15 cellular contexts compared by ENCODE assay signal in genomic region chr1:27351541-27352107, GRCh38. TPM values are rescaled to one million over a fixed set of nuclear protein-coding genes. Genes with fewer than 3 reads are reported as not detected.
A peak's percentile ranks its signal among the peaks of the same experiment; 100 is the strongest.
DNase-seq lines count a peak whose midpoint lies in the region; ATAC-seq and TF ChIP-seq lines count a peak whose summit lies in the region.
"Had no signal": no experiment of that assay in that cellular context is flagged by ENCODE, and none has a peak within 500 bp of the region (broad histone marks: within the 10 kb centered on the region; RNA-seq: fewer than 3 reads in every experiment).

No MANE protein-coding gene starts in this region.

- TF ChIP-seq CTCF in heart right ventricle (IDR thresholded peaks at IDR 0.05) = no peak
- TF ChIP-seq CTCF in epithelial cell of proximal tubule (conservative IDR thresholded peaks at IDR 0.05; ENCODE audit: low read depth, low read length) = no peak
- no peak for TF ChIP-seq CTCF in tibial nerve (IDR thresholded peaks at IDR 0.05)

- no peak for TF ChIP-seq POLR2A in tibial nerve (IDR thresholded peaks at IDR 0.05)

- H3K27me3 ChIP-seq in heart right ventricle (no peaks in the 10 kb centered on the region), tibial nerve (peaks cover 0 to 19% of the 10 kb centered on the region in 2 donors)
- H3K27me3 ChIP-seq: MG63, thyroid gland had no signal

- no peak for TF ChIP-seq EP300 in tibial nerve (IDR thresholded peaks at IDR 0.05)

- peaks cover 4 to 41% (median 16%) of the 10 kb centered on the region in 9 donors for H3K36me3 ChIP-seq in heart right ventricle
- H3K36me3 ChIP-seq in mesodermal cell (ENCODE audit: control insufficient read depth, insufficient read depth, low read length) = peaks cover 16% of the 10 kb centered on the region
- peaks cover 3 to 39% (median 4%) of the 10 kb centered on the region in 3 donors for H3K36me3 ChIP-seq in tibial nerve

- intact Hi-C loops in heart right ventricle (cut with DNase I) = loop anchor here in 2 of 10 donors (10.0 kb wide), 1 partner anchor 47 kb away; no protein-coding TSS in a partner anchor
- intact Hi-C loops in left cardiac atrium (cut with DNase I) = no loop called here

- peaks cover 14 to 32% (median 26%) of the 10 kb centered on the region in 9 donors for H3K4me1 ChIP-seq in heart right ventricle
- peaks cover 10% of the 10 kb centered on the region for H3K4me1 ChIP-seq in mesodermal cell (ENCODE audit: control insufficient read depth, insufficient read depth, low read length, poor library complexity, severe bottlenecking)
- H3K4me1 ChIP-seq in tibial nerve = peaks cover 0 to 30% (median 25%) of the 10 kb centered on the region in 4 donors

- ATAC-seq in heart right ventricle (peak in 2 of 8 donors; percentile 1 to 2), left cardiac atrium (no peak), HG03097 (IDR thresholded peaks at IDR 0.05; ENCODE audit: low FRiP score, unreplicated experiment) (no peak)

- no peaks in the 10 kb centered on the region for H3K9me3 ChIP-seq in heart right ventricle
- H3K9me3 ChIP-seq in mesodermal cell (ENCODE audit: control insufficient read depth, low read length) = no peaks in the 10 kb centered on the region
- H3K9me3 ChIP-seq in tibial nerve = no peaks in the 10 kb centered on the region
- H3K9me3 ChIP-seq: MG63, thyroid gland had no signal

- DNase-seq in heart right ventricle (no peak), left cardiac atrium (no peak), epithelial cell of proximal tubule (ENCODE audit: low read depth) (no peak), tibial nerve (ENCODE audit: low spot score in 2 of 2) (no peak), NCI-H524 treated with DMSO at 0.1 percent for 48 hours (lab: John Stamatoyannopoulos, UW) (no peak), OCI-M2 (lab: John Stamatoyannopoulos, UW; ENCODE audit: unreplicated experiment) (no peak)
- DNase-seq: activated CD4-positive, alpha-beta T cell treated with anti-CD3 and anti-CD28 coated beads for 1 hour; GDM1; kidney glomerular epithelial cell; MG63; NCI-H2107; stimulated activated CD4-positive, alpha-beta T cell treated with anti-CD3 and anti-CD28 coated beads, Interleukin-2, amount 100 ng/mL, for 48 hours had no signal

- 49 to 50% methylated on average over 8 of the region's 8 CpGs for whole genome bisulfite sequencing in heart right ventricle, 2 donors
- 40% methylated on average over 5 of the region's 8 CpGs for WGBS in mesodermal cell (ENCODE audit: insufficient coverage in 2 of 2), 2 experiments
- WGBS in tibial nerve, 2 donors = 42 to 68% methylated on average over 5 to 7 of the region's 8 CpGs

- peak overlapping the region in 6 of 10 donors; percentile 29 to 59 (median 51) for H3K4me3 ChIP-seq in heart right ventricle
- H3K4me3 ChIP-seq in epithelial cell of proximal tubule (ENCODE audit: low read depth, low read length) = peak overlapping the region; percentile 34
- H3K4me3 ChIP-seq in mesodermal cell (ENCODE audit: extremely low read depth, insufficient read depth, low read length, poor library complexity, severe bottlenecking) = peak overlapping the region; percentile 43
- H3K4me3 ChIP-seq in tibial nerve = peak overlapping the region in 2 of 4 donors; percentile 44 to 54
- H3K4me3 ChIP-seq: MG63, thyroid gland had no signal

- H3K27ac ChIP-seq in heart right ventricle (peak overlapping the region in 5 of 10 donors; percentile 4 to 59 (median 55)), mesodermal cell (ENCODE audit: low read depth, low read length, severe bottlenecking) (peak overlapping the region; percentile 53), tibial nerve (peak overlapping the region in 3 of 4 donors; percentile 26 to 69 (median 64))

RNA-seq across cellular contexts. Expression of gene SYTL1, which starts 9.8 kb away (rescaled TPM):
- total RNA-seq in heart right ventricle (1 to 10 TPM in 2 of 10 donors, under 1 TPM in 8; 0.30 to 4.3 (median 0.68) TPM), left cardiac atrium (1 to 10 TPM in 1 of 2 donors, under 1 TPM in 1; 0.81 to 2.4 TPM), epithelial cell of proximal tubule (22.0 and 27.6 TPM in 2 replicates), tibial nerve (1 to 10 TPM; 1.2 to 2.7 (median 1.7) TPM)
- 1 to 10 TPM in 1 of 2 donors, under 1 TPM in 1; 0.46 to 2.5 TPM for polyA plus RNA-seq in heart right ventricle
- 4.2 TPM for polyA plus RNA-seq in mesodermal cell (2013, experiment 1 of 2)
- 5.4 TPM for polyA plus RNA-seq in mesodermal cell (2013, experiment 2 of 2)

RNA-seq across cellular contexts. Expression of gene MAP3K6, which starts 15.1 kb away (rescaled TPM):
- 10 to 100 TPM; 18.6 to 71.1 (median 27.1) TPM for total RNA-seq in heart right ventricle
- polyA plus RNA-seq in heart right ventricle = 100 to 1,000 TPM in 1 of 2 donors, 10 to 100 TPM in 1; 58.5 to 179 TPM
- total RNA-seq in left cardiac atrium = 10 to 100 TPM; 51.5 to 64.2 TPM
- 13.0 and 15.5 TPM in 2 replicates for total RNA-seq in epithelial cell of proximal tubule
- polyA plus RNA-seq in mesodermal cell (2013, experiment 1 of 2) = 26.4 TPM
- 19.3 TPM for polyA plus RNA-seq in mesodermal cell (2013, experiment 2 of 2)
- 100 to 1,000 TPM in 2 of 4 donors, 10 to 100 TPM in 2; 82.2 to 122 (median 101) TPM for total RNA-seq in tibial nerve

RNA-seq across cellular contexts. Expression of gene FCN3, which starts 23.0 kb away (rescaled TPM):
- 100 to 1,000 TPM in 1 of 10 donors, 10 to 100 TPM in 3, 1 to 10 TPM in 6; 1.6 to 161 (median 4.2) TPM for total RNA-seq in heart right ventricle
- polyA plus RNA-seq in heart right ventricle = 100 to 1,000 TPM; 124 to 210 TPM
- total RNA-seq in left cardiac atrium = 10 to 100 TPM; 14.2 to 24.5 TPM
- not detected in 2 replicates for total RNA-seq in epithelial cell of proximal tubule
- 131 TPM for polyA plus RNA-seq in mesodermal cell (2013, experiment 1 of 2)
- polyA plus RNA-seq in mesodermal cell (2013, experiment 2 of 2) = 74.3 TPM
- 1 to 10 TPM in 3 of 4 donors, not detected in 1; 2.5 to 8.7 (median 3.7) TPM for total RNA-seq in tibial nerve

RNA-seq across cellular contexts. Expression of gene TMEM222, which starts 29.7 kb away (rescaled TPM):
- total RNA-seq in heart right ventricle = 10 to 100 TPM; 24.1 to 32.8 (median 26.4) TPM
- 10 to 100 TPM; 32.2 to 47.2 TPM for polyA plus RNA-seq in heart right ventricle
- total RNA-seq in left cardiac atrium = 10 to 100 TPM; 20.7 to 29.2 TPM
- 11.1 and 41.8 TPM in 2 replicates for total RNA-seq in epithelial cell of proximal tubule
- 22.3 TPM for polyA plus RNA-seq in mesodermal cell (2013, experiment 1 of 2)
- 17.3 TPM for polyA plus RNA-seq in mesodermal cell (2013, experiment 2 of 2)
- total RNA-seq in tibial nerve = 10 to 100 TPM; 21.4 to 35.4 (median 27.5) TPM

RNA-seq across cellular contexts. Expression of gene CD164L2, which starts 31.5 kb away (rescaled TPM):
- total RNA-seq in heart right ventricle (not detected), left cardiac atrium (not detected), epithelial cell of proximal tubule (not detected in 2 replicates), tibial nerve (not detected)
- not detected for polyA plus RNA-seq in heart right ventricle
- 3.1 TPM for polyA plus RNA-seq in mesodermal cell (2013, experiment 1 of 2)
- polyA plus RNA-seq in mesodermal cell (2013, experiment 2 of 2) = 1.2 TPM
